Comparison of ENCODE assay signal across 7 cellular contexts in genomic region chr17:80856863-80857488, GRCh38.
DNase-seq lines count a peak whose midpoint lies in the region; ATAC-seq, FAIRE-seq and TF ChIP-seq lines count a peak whose summit lies in the region.

No MANE protein-coding gene starts in this region.

- H3K36me3 ChIP-seq in GM12878 (ENCODE audit: control insufficient read depth in 2 of 2, insufficient read depth in 2 of 2, low read length in 1 of 2), result peaks cover 0 to 2% of the 10 kb centered on the region in 2 experiments; a peak in 3 of 4 replicates
- H3K36me3 ChIP-seq in skeletal muscle tissue (ENCODE audit: control insufficient read depth in 3 of 3, insufficient read depth in 3 of 3, low read length in 3 of 3), result peaks cover 0 to 12% (median 7%) of the 10 kb centered on the region in 3 donors

- TF ChIP-seq CTCF in GM12878 (IDR thresholded peaks at IDR 0.05 in 2 of 3, conservative IDR thresholded peaks at IDR 0.05 in 1 of 3; ENCODE audit: control insufficient read depth in 2 of 3, extremely low read depth in 1 of 3, insufficient read depth in 1 of 3, low read depth in 3 of 3, low read length in 3 of 3), result no peak

- SMC1A ChIA-PET in GM12878 (lab: Charles Lee; ENCODE audit: uncharacterized antibody, unreplicated experiment), result interaction anchor here (0.8 to 2.0 kb wide), 8 partner anchors 9 to 119 kb away, joined by 3 to 11 read pairs (median 3); no protein-coding TSS in a partner anchor

- intact Hi-C loops in GM12878 (cut with micrococcal nuclease; ENCODE audit: unreplicated experiment) (loop anchor here (1.0 kb wide), 2 partner anchors 20 to 24 kb away; no protein-coding TSS in a partner anchor), sciatic nerve (cut with DNase I) (no loop called here)

- POLR2A ChIA-PET in GM12878 (lab: Charles Lee), result interaction anchor here (0.6 to 1.7 kb wide), 3 partner anchors 24 to 81 kb away, joined by 3 to 9 read pairs (median 4); no protein-coding TSS in a partner anchor

- H3K27me3 ChIP-seq in GM12878 (replicated peaks in 1 of 2; ENCODE audit: control insufficient read depth in 2 of 2, insufficient read depth in 2 of 2, low read length in 1 of 2), result no peaks in the 10 kb centered on the region
- no peaks in the 10 kb centered on the region for H3K27me3 ChIP-seq in skeletal muscle tissue (ENCODE audit: control insufficient read depth in 3 of 3, insufficient read depth in 3 of 3, low read length in 3 of 3)

- RAD21 ChIA-PET in GM12878 (lab: Charles Lee; ENCODE audit: unreplicated experiment), result interaction anchor here (0.9 to 1.9 kb wide), 7 partner anchors 9 to 83 kb away, joined by 4 to 12 read pairs (median 5); no protein-coding TSS in a partner anchor

- H3K9ac ChIP-seq in GM12878 (ENCODE audit: control insufficient read depth, insufficient read depth, low read length) (peak overlapping the region; percentile 65), skeletal muscle tissue (ENCODE audit: low read depth in 1 of 3, low read length in 3 of 3) (peak overlapping the region in 2 of 3 donors; percentile 39 to 60)

- CTCF ChIA-PET in GM12878 (lab: Yijun Ruan, JAX), result interaction anchor here (0.7 to 1.6 kb wide), 5 partner anchors 9 to 260 kb away, joined by 3 to 6 read pairs (median 4); no protein-coding TSS in a partner anchor

- TF ChIP-seq EP300 in GM12878 (IDR thresholded peaks at IDR 0.05; ENCODE audit: borderline replicate concordance in 1 of 2, control insufficient read depth in 1 of 2, low read depth in 2 of 2, low read length in 2 of 2), result no peak

- DNase-seq in GM12878 (ENCODE audit: low read depth, low spot score), result no peak
- no peak for DNase-seq in NCI-H1105 treated with DMSO at 0.1 percent for 48 hours (lab: John Stamatoyannopoulos, UW)
- DNase-seq in sciatic nerve (ENCODE audit: low spot score), result no peak
- no peak for DNase-seq in islet precursor cell

- H3K79me2 ChIP-seq in GM12878 (ENCODE audit: control insufficient read depth, insufficient read depth, low read length), result no peaks in the 10 kb centered on the region

- peak overlapping the region; percentile 57 for H3K4me2 ChIP-seq in GM12878 (ENCODE audit: control insufficient read depth, insufficient read depth)

- ATAC-seq in GM19463 (IDR thresholded peaks at IDR 0.05; ENCODE audit: unreplicated experiment), result peak; percentile 16
- peak; percentile 8 for ATAC-seq in HG03280 (IDR thresholded peaks at IDR 0.05; ENCODE audit: unreplicated experiment)
- ATAC-seq in GM12878, result peak; percentile 59
- no peak for ATAC-seq in sciatic nerve

- FAIRE-seq in GM12878 (lab: Jason Lieb, UNC), result no peak

- WGBS in GM12878 (ENCODE audit: insufficient coverage, insufficient replicate concordance, low lambda C conversion rate, missing lambda C conversion rate), result 79% methylated on average over 18 of the region's 18 CpGs

- 0 out of 2 replicates have a peak, but pooled peaks have one; percentile 34 for TF ChIP-seq POLR2A in GM12878 (IDR thresholded peaks at IDR 0.05; ENCODE audit: low read depth, low read length)

- H3K9me3 ChIP-seq in GM12878 (replicated peaks; ENCODE audit: control insufficient read depth, insufficient read depth, low read length), result no peaks in the 10 kb centered on the region
- no peaks in the 10 kb centered on the region for H3K9me3 ChIP-seq in skeletal muscle tissue (ENCODE audit: control insufficient read depth in 3 of 3, low read length in 3 of 3)

- H3K27ac ChIP-seq in GM12878 (ENCODE audit: control insufficient read depth, insufficient read depth) (peak overlapping the region; percentile 96), skeletal muscle tissue (ENCODE audit: low read depth, low read length) (peak overlapping the region; percentile 92)

- in situ Hi-C loops in GM12878 (cut with MboI), result no loop called here

- no peak for TF ChIP-seq RAD21 in GM12878 (IDR thresholded peaks at IDR 0.05; ENCODE audit: insufficient read depth, low read depth, low read length)

- H3K4me3 ChIP-seq in GM12878, result no peak overlapping the region
- no peak overlapping the region for H3K4me3 ChIP-seq in skeletal muscle tissue (ENCODE audit: low read length in 3 of 3)

- H3K4me1 ChIP-seq in GM12878 (ENCODE audit: control insufficient read depth, insufficient read depth, low read length) (peaks cover 26% of the 10 kb centered on the region), skeletal muscle tissue (ENCODE audit: control insufficient read depth in 3 of 3, insufficient read depth in 3 of 3, low read length in 3 of 3) (peaks cover 23 to 58% (median 43%) of the 10 kb centered on the region in 3 donors)

- no peak overlapping the region for H2AFZ ChIP-seq in GM12878 (ENCODE audit: control insufficient read depth, low read depth, low read length)

- H4K20me1 ChIP-seq in GM12878 (ENCODE audit: control insufficient read depth, insufficient read depth), result no peaks in the 10 kb centered on the region

- no TSS peak for BruUV-seq in GM12878 (replicated peaks; lab: Mats Ljungman, UMichigan)

TF ChIP-seq in GM12878, 131 proteins besides CTCF, POLR2A, EP300 and RAD21 (continues in another document):
- 0 out of 2 replicates have a peak, but pooled peaks have one; percentile 3 for TF ChIP-seq NFIC (IDR thresholded peaks at IDR 0.05; ENCODE audit: low read depth, low read length)
- TF ChIP-seq NFYA (IDR thresholded peaks at IDR 0.05; ENCODE audit: borderline replicate concordance, low read depth, low read length), result no peak
- no peak for TF ChIP-seq LARP7 (IDR thresholded peaks at IDR 0.05)
- TF ChIP-seq ELK1 (IDR thresholded peaks at IDR 0.05; ENCODE audit: low read depth, low read length), result no peak
- no peak for TF ChIP-seq JUNB (IDR thresholded peaks at IDR 0.05)
- TF ChIP-seq ATF2 (IDR thresholded peaks at IDR 0.05; ENCODE audit: low read length), result no peak
- no peak for TF ChIP-seq ATF7 (IDR thresholded peaks at IDR 0.05; ENCODE audit: low read depth)
- TF ChIP-seq TBL1XR1 (IDR thresholded peaks at IDR 0.05; ENCODE audit: low read depth, low read length), result no peak
- no peak for TF ChIP-seq EZH2 (IDR thresholded peaks at IDR 0.05; ENCODE audit: borderline replicate concordance, control insufficient read depth, low read depth, low read length)
- 0 out of 2 replicates have a peak, but pooled peaks have one; percentile 7 for TF ChIP-seq ZNF687 (IDR thresholded peaks at IDR 0.05)
- no peak for TF ChIP-seq HDAC2 (IDR thresholded peaks at IDR 0.05)
- TF ChIP-seq GATAD2B (conservative IDR thresholded peaks at IDR 0.05; ENCODE audit: low read depth), result 0 out of 2 replicates have a peak, but pooled peaks have one; percentile 3
- no peak for TF ChIP-seq FOS (IDR thresholded peaks at IDR 0.05; ENCODE audit: borderline replicate concordance, extremely low read depth, insufficient read length)
- TF ChIP-seq CHD4 (IDR thresholded peaks at IDR 0.05), result no peak
- no peak for TF ChIP-seq SMAD5 (IDR thresholded peaks at IDR 0.05; ENCODE audit: low read depth)
- no peak for TF ChIP-seq ZNF384 (IDR thresholded peaks at IDR 0.05; ENCODE audit: borderline replicate concordance, low read depth, low read length)
- no peak for TF ChIP-seq ZBED1 (IDR thresholded peaks at IDR 0.05; ENCODE audit: borderline replicate concordance)
